In genomic region chr4:186137193-186137792, GRCh38 we compare ENCODE assay signal across 8 cellular contexts. TPM values are rescaled to one million over a fixed set of nuclear protein-coding genes. Genes with fewer than 3 reads are reported as not detected.
DNase-seq lines count a peak whose midpoint lies in the region; FAIRE-seq and TF ChIP-seq lines count a peak whose summit lies in the region.

No MANE protein-coding gene starts in this region.

- intact Hi-C loops in mammary epithelial cell (cut with micrococcal nuclease) = loop anchor here (1.0 to 10.0 kb wide), 2 partner anchors 69 to 492 kb away; no protein-coding TSS in a partner anchor

- peaks cover 24% of the 10 kb centered on the region for H3K4me1 ChIP-seq in Karpas-422 (ENCODE audit: low read length)
- no peaks in the 10 kb centered on the region for H3K4me1 ChIP-seq in mammary epithelial cell (ENCODE audit: insufficient read depth, low read length)
- no peaks in the 10 kb centered on the region for H3K4me1 ChIP-seq in mesendoderm (ENCODE audit: control insufficient read depth, low read depth, low read length)

- CTCF ChIA-PET in AG04449 (lab: Yijun Ruan, JAX) = interaction anchor here (0.9 to 1.7 kb wide), 12 partner anchors 9 to 1391 kb away, joined by 3 to 11 read pairs (median 4); partner anchors contain the start of genes CYP4V2 and TLR3
- CTCF ChIA-PET in mammary epithelial cell (lab: Charles Lee; ENCODE audit: low non-redundant PET) = interaction anchor here (0.6 to 1.1 kb wide), 8 partner anchors 31 to 1042 kb away, joined by 3 to 24 read pairs (median 4); partner anchors contain the start of gene TLR3

- no peak overlapping the region for H2BK15ac ChIP-seq in mesendoderm (replicated peaks; ENCODE audit: low read depth)

- no peaks in the 10 kb centered on the region for H3K79me1 ChIP-seq in mesendoderm (ENCODE audit: low read length)

- POLR2A ChIA-PET in AG04449 (lab: Yijun Ruan, JAX) = no interaction called here

- H3K27ac ChIP-seq in Karpas-422 (ENCODE audit: low read length) (no peak overlapping the region), mammary epithelial cell (ENCODE audit: insufficient read depth, low read depth, low read length) (no peak overlapping the region), mesendoderm (ENCODE audit: low read depth, low read length) (no peak overlapping the region)

- no peak overlapping the region for H3K56ac ChIP-seq in mesendoderm (ENCODE audit: low read length)

- no peak overlapping the region for H3K18ac ChIP-seq in mesendoderm (ENCODE audit: low read length)

- no peaks in the 10 kb centered on the region for H3K36me3 ChIP-seq in Karpas-422 (ENCODE audit: insufficient read depth, low read length)
- no peaks in the 10 kb centered on the region for H3K36me3 ChIP-seq in mammary epithelial cell (ENCODE audit: insufficient read depth, low read length)
- H3K36me3 ChIP-seq in mesendoderm (ENCODE audit: control insufficient read depth, insufficient read depth, low read length) = no peaks in the 10 kb centered on the region

- no peaks in the 10 kb centered on the region for H3K79me2 ChIP-seq in Karpas-422 (ENCODE audit: low read length)
- no peaks in the 10 kb centered on the region for H3K79me2 ChIP-seq in mammary epithelial cell (ENCODE audit: insufficient read depth, low read length)
- H3K79me2 ChIP-seq in mesendoderm (ENCODE audit: control insufficient read depth, insufficient read depth, low read length) = no peaks in the 10 kb centered on the region

- in situ Hi-C loops in mammary epithelial cell (cut with MboI; ENCODE audit: low sequenced_read_pairs in 2 of 2) = no loop called here

- no peak overlapping the region for H4K5ac ChIP-seq in mesendoderm (ENCODE audit: low read length)

- no peak overlapping the region for H3K23ac ChIP-seq in mesendoderm (ENCODE audit: low read length)

- FAIRE-seq in GM18507 (lab: Jason Lieb, UNC) = peak; percentile 79

- peak overlapping the region; percentile 43; the same call in 1 of the 2 replicates for H2AFZ ChIP-seq in Karpas-422 (ENCODE audit: low read length)
- H2AFZ ChIP-seq in mammary epithelial cell (ENCODE audit: low read depth, low read length) = no peak overlapping the region

- TF ChIP-seq CTCF in AG04449 (IDR thresholded peaks at IDR 0.05; ENCODE audit: insufficient read depth, low read length, missing control alignments) = peak; percentile 40
- TF ChIP-seq CTCF in mammary epithelial cell (conservative IDR thresholded peaks at IDR 0.05 in 1 of 2, IDR thresholded peaks at IDR 0.05 in 1 of 2; ENCODE audit: extremely low read depth in 1 of 2, insufficient read depth in 1 of 2, low read depth in 1 of 2, low read length in 2 of 2) = peak; percentile 55 to 64

- H2BK120ac ChIP-seq in mesendoderm (ENCODE audit: low read depth, low read length) = no peak overlapping the region

- dilution Hi-C loops in mammary epithelial cell (cut with HindIII; ENCODE audit: low sequenced_read_pairs) = loop anchor here (5.0 kb wide), 1 partner anchor 75 kb away; no protein-coding TSS in a partner anchor

- no peak overlapping the region; the same call in 1 of the 2 replicates for H3K9ac ChIP-seq in Karpas-422 (ENCODE audit: low read length)
- no peak overlapping the region for H3K9ac ChIP-seq in mammary epithelial cell (ENCODE audit: insufficient read depth, low read length)
- H3K9ac ChIP-seq in mesendoderm (ENCODE audit: low read length) = no peak overlapping the region

- WGBS in mammary epithelial cell (ENCODE audit: low coverage, missing lambda C conversion rate) = 71% methylated on average over 6 of the region's 6 CpGs
- no CpG with 5 or more reads among the region's 6 CpGs for WGBS in mesendoderm (ENCODE audit: extremely low coverage, insufficient coverage, low lambda C conversion rate)

- peak overlapping the region; percentile 70 for H3K4me2 ChIP-seq in Karpas-422 (ENCODE audit: low read depth, low read length, poor library complexity, severe bottlenecking)
- no peak overlapping the region for H3K4me2 ChIP-seq in mammary epithelial cell (ENCODE audit: insufficient read depth, low read depth, low read length)
- no peak overlapping the region for H3K4me2 ChIP-seq in mesendoderm (ENCODE audit: low read length)

- H4K8ac ChIP-seq in mesendoderm (ENCODE audit: low read depth, low read length) = no peak overlapping the region

- H2BK5ac ChIP-seq in mesendoderm (ENCODE audit: low read length) = no peak overlapping the region

- H3K4me3 ChIP-seq in AG04449 (ENCODE audit: low read depth, low read length) (no peak overlapping the region), Karpas-422 (ENCODE audit: low read length) (peak overlapping the region; percentile 54; the same call in 1 of the 2 replicates), mammary epithelial cell (replicated peaks in 1 of 3; ENCODE audit: insufficient read depth in 1 of 3, low read depth in 2 of 3, low read length in 3 of 3) (no peak overlapping the region), mesendoderm (ENCODE audit: low read length) (no peak overlapping the region)

- no peaks in the 10 kb centered on the region for H3K9me2 ChIP-seq in Karpas-422 (replicated peaks; ENCODE audit: insufficient read depth, low read length)

- no peak overlapping the region for H2AK5ac ChIP-seq in mesendoderm (ENCODE audit: low read length)

- no TSS peak for BruUV-seq in mammary epithelial cell (replicated peaks; lab: Mats Ljungman, UMichigan)

- H4K20me1 ChIP-seq in Karpas-422 (ENCODE audit: insufficient read depth, low read depth, low read length) (no peaks in the 10 kb centered on the region), mammary epithelial cell (ENCODE audit: insufficient read depth, low read length) (no peaks in the 10 kb centered on the region)

- H3K27me3 ChIP-seq in Karpas-422 (ENCODE audit: low read length) (no peaks in the 10 kb centered on the region), mammary epithelial cell (ENCODE audit: insufficient read depth, low read length) (no peaks in the 10 kb centered on the region), mesendoderm (ENCODE audit: insufficient read depth, low read length, poor library complexity) (no peaks in the 10 kb centered on the region)

- H3K9me3 ChIP-seq in Karpas-422 (ENCODE audit: low read length) = no peaks in the 10 kb centered on the region
- no peaks in the 10 kb centered on the region for H3K9me3 ChIP-seq in mammary epithelial cell (replicated peaks; ENCODE audit: insufficient read depth, low read length)

- no peak for DNase-seq in AG04449 (ENCODE audit: low read depth, low spot score)
- DNase-seq in GM18507 (ENCODE audit: extremely low spot score, insufficient read length, low read depth) = no peak
- DNase-seq in Karpas-422 = peak; percentile 65
- DNase-seq in mammary epithelial cell = no peak
- DNase-seq in middle frontal gyrus (ENCODE audit: extremely low spot score, low spot score) = peak; percentile 13
- no peak for DNase-seq in NCI-H1436 treated with DMSO at 0.1 percent for 48 hours (lab: John Stamatoyannopoulos, UW)
- DNase-seq in NCI-H187 (lab: John Stamatoyannopoulos, UW) = no peak
- DNase-seq in mesendoderm = no peak

- no peak overlapping the region for H3K4ac ChIP-seq in mesendoderm (ENCODE audit: low read depth, low read length)

RNA-seq across cellular contexts. Expression of gene FAM149A, which starts 32.8 kb away (rescaled TPM):
- 1.9 and 2.8 TPM in 2 replicates for total RNA-seq in Karpas-422 (2014; rRNA removed; shearing (Covaris generic); ENCODE audit: low replicate concordance)
- total RNA-seq in mammary epithelial cell = 1 to 10 TPM; 1.5 to 1.6 TPM
- 0.44 TPM for polyA plus RNA-seq in mammary epithelial cell
- polyA minus RNA-seq in mammary epithelial cell = not detected
- polyA plus RNA-seq in mesendoderm (2013, experiment 1 of 2) = 4.5 TPM
- polyA plus RNA-seq in mesendoderm (2013, experiment 2 of 2) = 4.9 TPM

RNA-seq across cellular contexts. Expression of gene CYP4V2, which starts 54.1 kb away (rescaled TPM):
- total RNA-seq in Karpas-422 (2014; rRNA removed; shearing (Covaris generic); ENCODE audit: low replicate concordance) = 45.7 and 61.3 TPM in 2 replicates
- 10 to 100 TPM in 1 of 2 donors, 1 to 10 TPM in 1; 8.8 to 11.7 TPM for total RNA-seq in mammary epithelial cell
- 4.4 TPM for polyA plus RNA-seq in mammary epithelial cell
- 5.7 TPM for polyA minus RNA-seq in mammary epithelial cell
- polyA plus RNA-seq in mesendoderm (2013, experiment 1 of 2) = 0.53 TPM
- 0.50 TPM for polyA plus RNA-seq in mesendoderm (2013, experiment 2 of 2)

Comparison
In these comparisons a context has a peak if more than half of its experiments do, and no peak if none do; other contexts are left out.
1. DNase-seq: peak in Karpas-422 (single experiment) and middle frontal gyrus (single experiment); none in AG04449 (single experiment), GM18507 (single experiment), mammary epithelial cell (single experiment), NCI-H1436 treated with DMSO at 0.1 percent for 48 hours (single experiment), NCI-H187 (0 of 2) and mesendoderm (single experiment).